36 cellular contexts compared by ENCODE assay signal in genomic region chr12:45494279-45494678, GRCh38.
"Had no signal": no experiment of that assay in that cellular context is flagged by ENCODE, and none has a peak within 500 bp of the region (broad histone marks: within the 10 kb centered on the region; RNA-seq: fewer than 3 reads in every experiment).

No MANE protein-coding gene starts in this region.

- H3K4me1 ChIP-seq: adrenal gland, body of pancreas, breast epithelium had no signal

- FAIRE-seq: astrocyte, TTC549 had no signal

- ATAC-seq: activated CD8-positive, alpha-beta T cell treated with anti-CD3 and anti-CD28 coated beads for 36 hours; activated naive CD4-positive, alpha-beta T cell treated with anti-CD3 and anti-CD28 coated beads, Interleukin-2, amount 50 U/mL, for 72 hours; activated T-cell treated with anti-CD3 and anti-CD28 coated beads, Interleukin-2, amount 50 U/mL, for 4 hours; activated T-cell treated with anti-CD3 and anti-CD28 coated beads, Interleukin-2, amount 50 U/mL, for 72 hours; activated T-helper 17 cell treated with anti-CD3 and anti-CD28 coated beads, Interleukin-2, amount 50 U/mL, for 72 hours; body of pancreas had no signal

- H3K9me3 Mint-ChIP-seq: activated CD4-positive, alpha-beta memory T cell treated with anti-CD3 and anti-CD28 coated beads for 36 hours; activated naive CD4-positive, alpha-beta T cell treated with anti-CD3 and anti-CD28 coated beads for 36 hours; activated T-cell treated with anti-CD3 and anti-CD28 coated beads, Interleukin-2, amount 50 U/mL, for 4 hours; activated T-helper 1 cell treated with anti-CD3 and anti-CD28 coated beads, Interleukin-12 subunit alpha, Interleukin-12 subunit beta, Interleukin-2, Interleukin-4 antibody, amounts not matched to agents 30 ng/mL and 10 ng/mL and 1 ng/mL, durations not matched to agents 14 hours and 24 hours and 36 hours; T-helper 2 cell treated with Interferon-gamma antibody and Interleukin-4, amounts not matched to agents 5 μg/mL and 100 μg/mL, for 36 hours had no signal

- H3K36me3 ChIP-seq: adrenal gland, brain microvascular endothelial cell, breast epithelium had no signal

- H3K36me3 Mint-ChIP-seq: activated CD4-positive, alpha-beta memory T cell treated with anti-CD3 and anti-CD28 coated beads for 36 hours had no signal

- H3K9me3 ChIP-seq: adrenal gland, body of pancreas, breast epithelium had no signal

- H3K27ac ChIP-seq: adrenal gland, body of pancreas, brain microvascular endothelial cell, breast epithelium, VCaP had no signal

- H3K27ac Mint-ChIP-seq: activated B cell treated with CpG ODN at 0.5 μM for 24 hours; activated CD4-positive, alpha-beta memory T cell treated with anti-CD3 and anti-CD28 coated beads for 36 hours; activated CD4-positive, alpha-beta T cell treated with anti-CD3 and anti-CD28 coated beads, Interleukin-2, amount 10 ng/mL, durations not matched to agents 24 days and 14 days; activated CD8-positive, alpha-beta T cell treated with anti-CD3 and anti-CD28 coated beads for 36 hours; activated naive CD4-positive, alpha-beta T cell treated with anti-CD3 and anti-CD28 coated beads for 36 hours; activated naive CD4-positive, alpha-beta T cell treated with anti-CD3 and anti-CD28 coated beads, Interleukin-2, amount 50 U/mL, for 72 hours; activated naive CD8-positive, alpha-beta T cell treated with anti-CD3 and anti-CD28 coated beads for 36 hours; activated T-cell treated with anti-CD3 and anti-CD28 coated beads, Interleukin-2, amount 50 U/mL, for 72 hours; activated T-helper 1 cell treated with anti-CD3 and anti-CD28 coated beads, Interleukin-12 subunit alpha, Interleukin-12 subunit beta, Interleukin-2, Interleukin-4 antibody, amounts not matched to agents 30 ng/mL and 10 ng/mL and 1 ng/mL, durations not matched to agents 14 hours and 24 hours and 36 hours; activated T-helper 17 cell treated with anti-CD3 and anti-CD28 coated beads, Interleukin-2, amount 50 U/mL, for 72 hours; T-helper 1 cell treated with Interleukin-12 subunit alpha and Interleukin-12 subunit beta and Interleukin-4 antibody, amounts not matched to agents 30 μg/mL and 1 μg/mL, for 36 hours; T-helper 2 cell treated with Interferon-gamma antibody and Interleukin-4, amounts not matched to agents 5 μg/mL and 100 μg/mL, for 36 hours had no signal

- H3K4me3 Mint-ChIP-seq: activated B cell treated with CpG ODN at 0.5 μM for 24 hours; activated CD4-positive, alpha-beta memory T cell treated with anti-CD3 and anti-CD28 coated beads for 36 hours; activated CD4-positive, alpha-beta T cell treated with anti-CD3 and anti-CD28 coated beads, Interleukin-2, amount 10 ng/mL, durations not matched to agents 24 days and 14 days; activated CD8-positive, alpha-beta T cell treated with anti-CD3 and anti-CD28 coated beads for 36 hours; activated naive CD4-positive, alpha-beta T cell treated with anti-CD3 and anti-CD28 coated beads for 36 hours; activated naive CD8-positive, alpha-beta T cell treated with anti-CD3 and anti-CD28 coated beads for 36 hours; activated T-cell treated with anti-CD3 and anti-CD28 coated beads, Interleukin-2, amount 50 U/mL, for 4 hours; activated T-cell treated with anti-CD3 and anti-CD28 coated beads, Interleukin-2, amount 50 U/mL, for 72 hours; activated T-helper 1 cell treated with anti-CD3 and anti-CD28 coated beads, Interleukin-12 subunit alpha, Interleukin-12 subunit beta, Interleukin-2, Interleukin-4 antibody, amounts not matched to agents 30 ng/mL and 10 ng/mL and 1 ng/mL, durations not matched to agents 14 hours and 24 hours and 36 hours; activated T-helper 17 cell treated with anti-CD3 and anti-CD28 coated beads, Interleukin-2, amount 50 U/mL, for 72 hours; T-helper 1 cell treated with Interleukin-12 subunit alpha and Interleukin-12 subunit beta and Interleukin-4 antibody, amounts not matched to agents 30 μg/mL and 1 μg/mL, for 36 hours; T-helper 2 cell treated with Interferon-gamma antibody and Interleukin-4, amounts not matched to agents 5 μg/mL and 100 μg/mL, for 36 hours had no signal

- H3K4me3 ChIP-seq: adrenal gland, body of pancreas, breast epithelium had no signal

- DNase-seq: activated B cell treated with CpG ODN at 0.5 μM for 24 hours; activated CD4-positive, alpha-beta memory T cell treated with anti-CD3 and anti-CD28 coated beads for 36 hours; activated CD4-positive, alpha-beta T cell treated with anti-CD3 and anti-CD28 coated beads for 4 hours; activated CD4-positive, alpha-beta T cell treated with anti-CD3 and anti-CD28 coated beads, Interleukin-2, amount 10 ng/mL, durations not matched to agents 24 days and 14 days; activated CD4-positive, alpha-beta T cell treated with anti-CD3 and anti-CD28 coated beads, Interleukin-2, amount 50 U/mL, for 1 hour; activated CD4-positive, alpha-beta T cell treated with anti-CD3 and anti-CD28 coated beads, Interleukin-2, amount 50 U/mL, for 4 hours; activated CD4-positive, CD25-positive, alpha-beta regulatory T cell treated with anti-CD3 and anti-CD28 coated beads, Interleukin-2, amount 50 U/mL, for 72 hours; activated CD8-positive, alpha-beta memory T cell treated with anti-CD3 and anti-CD28 coated beads, Interleukin-2, amount 50 U/mL, for 4 hours; activated CD8-positive, alpha-beta T cell treated with anti-CD3 and anti-CD28 coated beads for 36 hours; activated effector memory CD4-positive, alpha-beta T cell treated with anti-CD3 and anti-CD28 coated beads, Interleukin-2, amount 50 U/mL, for 16 hours; activated gamma-delta T cell treated with Interleukin-2 at 50 U/mL for 16 hours; activated naive CD4-positive, alpha-beta T cell; activated naive CD4-positive, alpha-beta T cell treated with anti-CD3 and anti-CD28 coated beads for 36 hours; activated naive CD4-positive, alpha-beta T cell treated with anti-CD3 and anti-CD28 coated beads, Interleukin-2, amount 50 U/mL, for 16 hours; activated naive CD8-positive, alpha-beta T cell treated with anti-CD3 and anti-CD28 coated beads for 36 hours; activated T-cell treated with anti-CD3 and anti-CD28 coated beads for 4 hours; activated T-cell treated with anti-CD3 and anti-CD28 coated beads, Interleukin-2, amount 50 U/mL, for 1 hour; activated T-cell treated with anti-CD3 and anti-CD28 coated beads, Interleukin-2, amount 50 U/mL, for 4 hours; activated T-cell treated with anti-CD3 and anti-CD28 coated beads, Interleukin-2, amount 50 U/mL, for 72 hours; adrenal gland; amniotic stem cell; aorta; body of pancreas; brain microvascular endothelial cell; central memory CD4-positive, alpha-beta T cell; T-helper 2 cell; T-helper 9 cell had no signal

- H3K27me3 ChIP-seq: adrenal gland, body of pancreas, brain microvascular endothelial cell, breast epithelium had no signal

- H3K27me3 Mint-ChIP-seq: activated CD8-positive, alpha-beta T cell treated with anti-CD3 and anti-CD28 coated beads for 36 hours; activated T-helper 17 cell treated with anti-CD3 and anti-CD28 coated beads, Interleukin-2, amount 50 U/mL, for 72 hours had no signal

- H3K4me1 Mint-ChIP-seq: activated B cell treated with CpG ODN at 0.5 μM for 24 hours; activated CD4-positive, alpha-beta T cell treated with anti-CD3 and anti-CD28 coated beads, Interleukin-2, amount 10 ng/mL, durations not matched to agents 24 days and 14 days; activated naive CD8-positive, alpha-beta T cell treated with anti-CD3 and anti-CD28 coated beads for 36 hours; activated T-helper 17 cell treated with anti-CD3 and anti-CD28 coated beads, Interleukin-2, amount 50 U/mL, for 72 hours had no signal
